ENCODE assay signal across 8 cellular contexts in genomic region chr4:87930629-87931028, GRCh38.
"Had no signal": no experiment of that assay in that cellular context is flagged by ENCODE, and none has a peak within 500 bp of the region (broad histone marks: within the 10 kb centered on the region; RNA-seq: fewer than 3 reads in every experiment).

No MANE protein-coding gene starts in this region.

- H3K4me3 ChIP-seq: GM23248, K562 had no signal

- H3K27ac ChIP-seq: GM23248, HL-60 had no signal

- DNase-seq: GM23248, GOT3, H9, HCEC 1CT, IMR-90, KG1 had no signal

- H3K9ac ChIP-seq: GM23248 had no signal

- H2AFZ ChIP-seq: GM23248 had no signal

- H3K27ac Mint-ChIP-seq: H9 had no signal

- H3K4me3 Mint-ChIP-seq: H9 had no signal

- H3K9me3 Mint-ChIP-seq: H9 had no signal

- ATAC-seq: K562 had no signal
